ENCODE assay signal across 1 cellular context in genomic region chr1:200891774-200892157, GRCh38.
TF ChIP-seq lines count a peak whose summit lies in the region.

No MANE protein-coding gene starts in this region.

TF ChIP-seq in HepG2, 621 proteins besides CTCF, POLR2A, EP300 and RAD21 (continued from another document and continues in another):
- TF ChIP-seq ZBTB7A (CRISPR knock-in tag; IDR thresholded peaks at IDR 0.05) (peak; percentile 55; the same call in 1 of the 2 replicates), ZMAT3 (CRISPR knock-in tag; conservative IDR thresholded peaks at IDR 0.05) (0 out of 2 replicates have a peak, but pooled peaks have one; percentile 60), ZNF75D (CRISPR knock-in tag; IDR thresholded peaks at IDR 0.05; ENCODE audit: borderline replicate concordance) (no peak), ZNF350 (CRISPR knock-in tag; IDR thresholded peaks at IDR 0.05; ENCODE audit: borderline replicate concordance, low read depth) (0 out of 2 replicates have a peak, but pooled peaks have one; percentile 29), KDM2A (CRISPR knock-in tag; IDR thresholded peaks at IDR 0.05; ENCODE audit: borderline replicate concordance, low read depth) (0 out of 2 replicates have a peak, but pooled peaks have one; percentile 7), ONECUT2 (CRISPR knock-in tag; IDR thresholded peaks at IDR 0.05) (peak; percentile 42; the same call in 1 of the 2 replicates), ZNF251 (CRISPR knock-in tag; IDR thresholded peaks at IDR 0.05) (no peak), ZNF121 (CRISPR knock-in tag; IDR thresholded peaks at IDR 0.05) (no peak; the same call in 1 of the 2 replicates), HDAC1 (CRISPR knock-in tag; IDR thresholded peaks at IDR 0.05) (peak; percentile 56; the same call in 1 of the 2 replicates), SOX5 (CRISPR knock-in tag; IDR thresholded peaks at IDR 0.05; ENCODE audit: borderline replicate concordance) (peak; percentile 57; the same call in 1 of the 2 replicates), ZNF644 (CRISPR knock-in tag; IDR thresholded peaks at IDR 0.05; ENCODE audit: low read depth) (no peak), FOXP4 (CRISPR knock-in tag; IDR thresholded peaks at IDR 0.05) (peak; percentile 49; the same call in 1 of the 2 replicates), MED1 (CRISPR knock-in tag; IDR thresholded peaks at IDR 0.05) (no peak), GFI1 (CRISPR knock-in tag; IDR thresholded peaks at IDR 0.05; ENCODE audit: borderline replicate concordance) (peak; percentile 57; the same call in 1 of the 2 replicates), THRA (CRISPR knock-in tag; IDR thresholded peaks at IDR 0.05; ENCODE audit: borderline replicate concordance) (peak; percentile 64; the same call in 1 of the 2 replicates), ZNF253 (CRISPR knock-in tag; IDR thresholded peaks at IDR 0.05; ENCODE audit: borderline replicate concordance) (peak; percentile 67; the same call in 1 of the 2 replicates), NAIF1 (CRISPR knock-in tag; IDR thresholded peaks at IDR 0.05; ENCODE audit: borderline replicate concordance) (peak; percentile 50; the same call in 1 of the 2 replicates), ZNF230 (CRISPR knock-in tag; IDR thresholded peaks at IDR 0.05) (0 out of 2 replicates have a peak, but pooled peaks have one; percentile 39), ZNF572 (CRISPR knock-in tag; IDR thresholded peaks at IDR 0.05) (no peak), CEBPG (CRISPR knock-in tag; IDR thresholded peaks at IDR 0.05) (peak; percentile 22; the same call in 1 of the 2 replicates), ZFP1 (CRISPR knock-in tag; IDR thresholded peaks at IDR 0.05) (no peak), DDIT3 (CRISPR knock-in tag; IDR thresholded peaks at IDR 0.05) (no peak), ZNF264 (CRISPR knock-in tag; IDR thresholded peaks at IDR 0.05) (0 out of 2 replicates have a peak, but pooled peaks have one; percentile 22), NCOA2 (CRISPR knock-in tag; IDR thresholded peaks at IDR 0.05) (peak; percentile 71), PPARG (CRISPR knock-in tag; conservative IDR thresholded peaks at IDR 0.05) (no peak), ZBTB8A (CRISPR knock-in tag; IDR thresholded peaks at IDR 0.05; ENCODE audit: borderline replicate concordance, low read depth) (no peak), ZNF878 (CRISPR knock-in tag; IDR thresholded peaks at IDR 0.05) (0 out of 2 replicates have a peak, but pooled peaks have one; percentile 30), ZNF558 (CRISPR knock-in tag; IDR thresholded peaks at IDR 0.05; ENCODE audit: borderline replicate concordance) (peak; percentile 45; the same call in 1 of the 2 replicates), REPIN1 (CRISPR knock-in tag; IDR thresholded peaks at IDR 0.05; ENCODE audit: borderline replicate concordance, low read depth) (peak; percentile 22; the same call in 1 of the 2 replicates), ZBED4 (CRISPR knock-in tag; IDR thresholded peaks at IDR 0.05; ENCODE audit: borderline replicate concordance) (no peak), MYNN (CRISPR knock-in tag; IDR thresholded peaks at IDR 0.05; ENCODE audit: low read depth) (0 out of 2 replicates have a peak, but pooled peaks have one; percentile 4), ZNF629 (CRISPR knock-in tag; conservative IDR thresholded peaks at IDR 0.05) (peak; percentile 36; the same call in 1 of the 2 replicates), CREB1 (IDR thresholded peaks at IDR 0.05) (no peak), CREB1 (CRISPR knock-in tag; IDR thresholded peaks at IDR 0.05) (peak; percentile 53; the same call in 1 of the 2 replicates), HMG20B (CRISPR knock-in tag; conservative IDR thresholded peaks at IDR 0.05) (0 out of 2 replicates have a peak, but pooled peaks have one; percentile 6), ZNF362 (CRISPR knock-in tag; IDR thresholded peaks at IDR 0.05; ENCODE audit: borderline replicate concordance) (no peak), ZZZ3 (CRISPR knock-in tag; IDR thresholded peaks at IDR 0.05; ENCODE audit: borderline replicate concordance) (no peak), HNF4A (CRISPR knock-in tag; IDR thresholded peaks at IDR 0.05) (peak; percentile 85), HMG20A (CRISPR knock-in tag; IDR thresholded peaks at IDR 0.05; ENCODE audit: borderline replicate concordance) (0 out of 2 replicates have a peak, but pooled peaks have one; percentile 18), HNRNPK (IDR thresholded peaks at IDR 0.05; ENCODE audit: low read depth, low read length, poor library complexity, severe bottlenecking) (no peak), ZFP82 (CRISPR knock-in tag; IDR thresholded peaks at IDR 0.05; ENCODE audit: borderline replicate concordance) (no peak), ISL2 (CRISPR knock-in tag; IDR thresholded peaks at IDR 0.05) (peak; percentile 37), TAF1 (CRISPR knock-in tag; IDR thresholded peaks at IDR 0.05) (peak; percentile 43; the same call in 1 of the 2 replicates), SKIL (CRISPR knock-in tag; IDR thresholded peaks at IDR 0.05; ENCODE audit: borderline replicate concordance) (peak; percentile 39; the same call in 1 of the 2 replicates), ZNF574 (CRISPR knock-in tag; IDR thresholded peaks at IDR 0.05) (peak; percentile 46; the same call in 1 of the 2 replicates), SOX6 (IDR thresholded peaks at IDR 0.05) (no peak), SOX6 (CRISPR knock-in tag; IDR thresholded peaks at IDR 0.05) (peak; percentile 87), FOXA3 (CRISPR knock-in tag; IDR thresholded peaks at IDR 0.05) (peak; percentile 17; the same call in 1 of the 2 replicates), HOXA9 (CRISPR knock-in tag; IDR thresholded peaks at IDR 0.05; ENCODE audit: borderline replicate concordance) (no peak), PCBP2 (optimal IDR thresholded peaks at IDR 0.05; ENCODE audit: low read depth, low read length, poor library complexity, severe bottlenecking) (no peak), TBX2 (CRISPR knock-in tag; IDR thresholded peaks at IDR 0.05; ENCODE audit: borderline replicate concordance) (peak; percentile 24; the same call in 1 of the 2 replicates), ZNF7 (CRISPR knock-in tag; IDR thresholded peaks at IDR 0.05) (peak; percentile 54; the same call in 1 of the 2 replicates), ZNF770 (CRISPR knock-in tag; IDR thresholded peaks at IDR 0.05) (0 out of 2 replicates have a peak, but pooled peaks have one; percentile 18), SMARCE1 (IDR thresholded peaks at IDR 0.05; ENCODE audit: borderline replicate concordance) (no peak)
